16 cellular contexts compared by ENCODE assay signal in genomic region chr2:17610521-17610920, GRCh38.
"Had no signal": no experiment of that assay in that cellular context is flagged by ENCODE, and none has a peak within 500 bp of the region (broad histone marks: within the 10 kb centered on the region; RNA-seq: fewer than 3 reads in every experiment).

No MANE protein-coding gene starts in this region.

- H3K27ac ChIP-seq: body of pancreas, esophagus muscularis mucosa, gastrocnemius medialis, hepatocyte, prostate gland, SJCRH30 had no signal

- DNase-seq: activated CD4-positive, alpha-beta T cell treated with anti-CD3 and anti-CD28 coated beads, Interleukin-2, amount 10 ng/mL, durations not matched to agents 24 days and 14 days; activated naive CD4-positive, alpha-beta T cell treated with Interleukin-2 at 50 U/mL for 16 hours; activated naive CD8-positive, alpha-beta T cell treated with anti-CD3 and anti-CD28 coated beads, Interleukin-2, amount 50 U/mL, for 24 hours; body of pancreas; gastrocnemius medialis; mucosa of descending colon; naive thymus-derived CD8-positive, alpha-beta T cell; nucleus accumbens; SJCRH30; stimulated activated CD4-positive, alpha-beta T cell treated with anti-CD3 and anti-CD28 coated beads, Interleukin-2, amount 100 ng/mL, for 48 hours; stimulated activated naive CD4-positive, alpha-beta T cell treated with Interleukin-2 at 50 U/mL for 16 hours; trophoblast cell had no signal

- H3K4me3 ChIP-seq: body of pancreas, esophagus muscularis mucosa, gastrocnemius medialis, hepatocyte, lung, mucosa of descending colon, prostate gland, SJCRH30 had no signal

- H3K4me1 Mint-ChIP-seq: activated CD4-positive, alpha-beta T cell treated with anti-CD3 and anti-CD28 coated beads, Interleukin-2, amount 10 ng/mL, durations not matched to agents 24 days and 14 days; activated naive CD8-positive, alpha-beta T cell treated with anti-CD3 and anti-CD28 coated beads, Interleukin-2, amount 50 U/mL, for 24 hours; naive thymus-derived CD8-positive, alpha-beta T cell had no signal

- H3K36me3 ChIP-seq: esophagus muscularis mucosa, gastrocnemius medialis, prostate gland, SJCRH30 had no signal

- H3K79me2 ChIP-seq: hepatocyte had no signal

- H3K4me1 ChIP-seq: body of pancreas, gastrocnemius medialis, prostate gland, SJCRH30 had no signal

- H3K27me3 ChIP-seq: body of pancreas, esophagus muscularis mucosa, gastrocnemius medialis, hepatocyte, SJCRH30 had no signal

- H3K4me3 Mint-ChIP-seq: activated CD4-positive, alpha-beta T cell treated with anti-CD3 and anti-CD28 coated beads, Interleukin-2, amount 10 ng/mL, durations not matched to agents 24 days and 14 days; activated naive CD8-positive, alpha-beta T cell treated with anti-CD3 and anti-CD28 coated beads, Interleukin-2, amount 50 U/mL, for 24 hours; naive thymus-derived CD8-positive, alpha-beta T cell had no signal

- H2AFZ ChIP-seq: hepatocyte had no signal

- H3K36me3 Mint-ChIP-seq: naive thymus-derived CD8-positive, alpha-beta T cell had no signal

- H3K4me2 ChIP-seq: hepatocyte had no signal

- H3K9me3 ChIP-seq: body of pancreas, esophagus muscularis mucosa, gastrocnemius medialis, mucosa of descending colon, prostate gland, SJCRH30 had no signal

- H3K27ac Mint-ChIP-seq: activated CD4-positive, alpha-beta T cell treated with anti-CD3 and anti-CD28 coated beads, Interleukin-2, amount 10 ng/mL, durations not matched to agents 24 days and 14 days; activated naive CD8-positive, alpha-beta T cell treated with anti-CD3 and anti-CD28 coated beads, Interleukin-2, amount 50 U/mL, for 24 hours; naive thymus-derived CD8-positive, alpha-beta T cell had no signal

- H3K9me3 Mint-ChIP-seq: activated CD4-positive, alpha-beta T cell treated with anti-CD3 and anti-CD28 coated beads, Interleukin-2, amount 10 ng/mL, durations not matched to agents 24 days and 14 days; activated naive CD8-positive, alpha-beta T cell treated with anti-CD3 and anti-CD28 coated beads, Interleukin-2, amount 50 U/mL, for 24 hours; naive thymus-derived CD8-positive, alpha-beta T cell had no signal
